8 cellular contexts compared by ENCODE assay signal in genomic region chr9:92877531-92878430, GRCh38. TPM values are rescaled to one million over a fixed set of nuclear protein-coding genes. Genes with fewer than 3 reads are reported as not detected.
DNase-seq lines count a peak whose midpoint lies in the region; ATAC-seq and TF ChIP-seq lines count a peak whose summit lies in the region.

Gene ZNF484 (minus strand): TSS chr9:92878038. CDS start chr9:92875029, 3,009 bp downstream.

- intact Hi-C loops in heart left ventricle (cut with DNase I) = loop anchor here in 1 of 10 donors (10.0 kb wide), 1 partner anchor 77 kb away; no protein-coding TSS in a partner anchor

- H3K27ac ChIP-seq in heart left ventricle = peak within 1 kb of the TSS in 11 of 12 donors; percentile 15 to 87 (median 80)

- peaks cover 7% of the 10 kb centered on the region for H3K9me3 Mint-ChIP-seq in type B pancreatic cell

- H3K36me3 ChIP-seq in adipocyte (ENCODE audit: control insufficient read depth, insufficient read depth, low read length, severe bottlenecking) (no peaks in the 10 kb centered on the region), heart left ventricle (peaks cover 0 to 9% (median 0%) of the 10 kb centered on the region in 9 donors)

- peaks cover 7% of the 10 kb centered on the region for H3K36me3 Mint-ChIP-seq in type B pancreatic cell

- DNase-seq in GM12865 (ENCODE audit: low read depth) (peak; percentile 99), NCI-H1417 treated with DMSO at 0.1 percent for 48 hours (lab: John Stamatoyannopoulos, UW) (peak; percentile 93), SW480 (ENCODE audit: low spot score) (peak; percentile 97), adipocyte (ENCODE audit: low read depth) (peak; percentile 99), heart left ventricle (peak; percentile 96 to 99 (median 98)), pons (ENCODE audit: low spot score) (peak; percentile 98), type B pancreatic cell (ENCODE audit: extremely low spot score, unreplicated experiment) (peak; percentile 96)

- H3K4me3 ChIP-seq in GM12865 (ENCODE audit: low read depth, low read length) (peak within 1 kb of the TSS; percentile 90), adipocyte (ENCODE audit: low read length) (peak within 1 kb of the TSS; percentile 85), heart left ventricle (peak within 1 kb of the TSS; percentile 42 to 95 (median 66))

- H3K27ac Mint-ChIP-seq in type B pancreatic cell = peak within 1 kb of the TSS; percentile 95

- H3K9me3 ChIP-seq in adipocyte (ENCODE audit: control insufficient read depth, low read length) (no peaks in the 10 kb centered on the region), heart left ventricle (no peaks in the 10 kb centered on the region)

- peaks cover 31% of the 10 kb centered on the region for H3K4me1 Mint-ChIP-seq in type B pancreatic cell (ENCODE audit: unreplicated experiment)

- peaks cover 19% of the 10 kb centered on the region for H3K4me1 ChIP-seq in adipocyte (ENCODE audit: control insufficient read depth, insufficient read depth, low read length)
- H3K4me1 ChIP-seq in heart left ventricle = peaks cover 0 to 20% (median 10%) of the 10 kb centered on the region in 12 donors

- peak within 1 kb of the TSS; percentile 85 for H3K9ac ChIP-seq in adipocyte (ENCODE audit: low read length)

- WGBS in heart left ventricle, 4 donors = 16 to 17% (median 17%) methylated on average over 27 to 28 of the region's 28 CpGs

- ATAC-seq in HG02763 (IDR thresholded peaks at IDR 0.05; ENCODE audit: unreplicated experiment) (peak; percentile 95), heart left ventricle (peak; percentile 99 to 100 (median 100))

- peak within 1 kb of the TSS; percentile 100 for H3K4me3 Mint-ChIP-seq in type B pancreatic cell

- H3K27me3 ChIP-seq in adipocyte (replicated peaks; ENCODE audit: control insufficient read depth, insufficient read depth, low read length) (no peaks in the 10 kb centered on the region), heart left ventricle (no peaks in the 10 kb centered on the region)

- peak in 1 of 2 donors; percentile 44 for TF ChIP-seq POLR2A in heart left ventricle (IDR thresholded peaks at IDR 0.05)

- TF ChIP-seq CTCF in GM12865 (IDR thresholded peaks at IDR 0.05; ENCODE audit: insufficient read depth, low read depth, low read length, missing control alignments) (no peak), heart left ventricle (IDR thresholded peaks at IDR 0.05) (no peak), type B pancreatic cell (conservative IDR thresholded peaks at IDR 0.05) (no peak)

- no peaks in the 10 kb centered on the region for H3K27me3 Mint-ChIP-seq in type B pancreatic cell

RNA-seq across cellular contexts. Expression of gene ZNF484, which starts in this region (rescaled TPM):
- 1 to 10 TPM; 4.0 to 8.9 (median 6.5) TPM for total RNA-seq in heart left ventricle
- 1 to 10 TPM; 1.1 to 2.0 TPM for polyA plus RNA-seq in heart left ventricle
- total RNA-seq in type B pancreatic cell (ENCODE audit: low replicate concordance) = 8.8 and 12.3 TPM in 2 replicates

Comparison
In these comparisons a context has a peak if more than half of its experiments do, and no peak if none do; other contexts are left out.
1. Peak in every context shown above with its lines: DNase-seq, ATAC-seq, H3K4me3 ChIP-seq and H3K27ac ChIP-seq.